ENCODE assay signal across 20 cellular contexts in the genomic region with DNA sequence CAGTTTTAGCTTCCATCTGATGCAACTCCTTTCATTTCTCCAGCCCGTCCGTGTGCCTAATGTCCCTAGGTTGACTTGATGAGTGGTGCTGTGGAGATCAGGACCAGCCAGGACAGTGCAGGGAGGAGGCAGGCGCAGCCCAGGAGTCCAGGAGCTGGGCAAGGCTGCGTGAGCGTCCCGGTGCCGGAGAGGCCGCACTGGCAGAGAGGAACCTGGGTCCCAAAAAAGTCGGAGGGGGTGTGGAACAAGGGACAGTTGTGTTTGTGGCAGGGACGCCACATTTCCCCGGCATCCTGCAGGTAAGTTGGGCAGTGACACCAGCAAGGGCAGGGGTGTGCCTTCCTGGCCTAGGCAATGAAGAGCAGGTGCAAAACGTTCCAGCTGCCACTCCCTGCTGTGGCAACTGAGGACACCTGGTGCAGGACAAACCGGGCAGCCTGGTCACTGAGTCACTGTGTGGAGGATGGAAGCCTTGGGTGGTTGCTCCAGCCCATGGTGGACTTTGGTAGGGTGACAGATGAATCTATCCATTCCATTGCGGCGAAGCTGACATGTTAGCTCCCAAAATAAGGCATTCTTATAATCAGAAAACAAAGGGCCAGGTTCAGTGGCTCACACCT. TPM values are rescaled to one million over a fixed set of nuclear protein-coding genes. Genes with fewer than 3 reads are reported as not detected.
DNase-seq lines count a peak whose midpoint lies in the region; ATAC-seq, FAIRE-seq and TF ChIP-seq lines count a peak whose summit lies in the region.
"Had no signal": no experiment of that assay in that cellular context is flagged by ENCODE, and none has a peak within 500 bp of the region (broad histone marks: within the 10 kb centered on the region; RNA-seq: fewer than 3 reads in every experiment).

No MANE protein-coding gene starts in this region.

- no peaks in the 10 kb centered on the region for H3K9me3 Mint-ChIP-seq in activated CD4-positive, alpha-beta T cell treated with anti-CD3 and anti-CD28 coated beads for 36 hours (ENCODE audit: low read depth)
- H3K9me3 Mint-ChIP-seq: CD4-positive, alpha-beta memory T cell had no signal

- DNase-seq in NCI-H1417 (lab: John Stamatoyannopoulos, UW) (peak in 2 of 3 experiments; percentile 36 to 56), NCI-H1417 treated with DMSO at 0.1 percent for 48 hours (lab: John Stamatoyannopoulos, UW) (no peak), RWPE1 (ENCODE audit: low spot score) (no peak), HepG2 (ENCODE audit: low spot score) (no peak), upper lobe of right lung (no peak), NCI-H2081 (lab: John Stamatoyannopoulos, UW) (no peak), midbrain (lab: John Stamatoyannopoulos, UW) (no peak)
- DNase-seq in activated CD4-positive, alpha-beta T cell treated with anti-CD3 and anti-CD28 coated beads for 36 hours, result no peak
- DNase-seq: 8988T; CD4-positive, alpha-beta memory T cell; DMS79 treated with DMSO at 0.1 percent for 48 hours; GM23248; NCI-H1436 treated with DMSO at 0.1 percent for 48 hours; NCI-H2107; NCI-H226; NCI-H82 had no signal

- no peak overlapping the region for H3K4me2 ChIP-seq in HepG2 (ENCODE audit: low read depth, low read length)

- no peaks in the 10 kb centered on the region for H3K9me3 ChIP-seq in HepG2 (ENCODE audit: low read length)
- no peaks in the 10 kb centered on the region for H3K9me3 ChIP-seq in upper lobe of right lung

- no peaks in the 10 kb centered on the region for H3K4me1 Mint-ChIP-seq in activated CD4-positive, alpha-beta T cell treated with anti-CD3 and anti-CD28 coated beads for 36 hours
- H3K4me1 Mint-ChIP-seq: CD4-positive, alpha-beta memory T cell had no signal

- no peak for TF ChIP-seq POLR2A in HepG2 (IDR thresholded peaks at IDR 0.05; ENCODE audit: insufficient read depth in 1 of 2, low read depth in 2 of 2, low read length in 2 of 2)

- H4K20me1 ChIP-seq in HepG2 (ENCODE audit: insufficient read depth, low read length), result no peaks in the 10 kb centered on the region; the same call in 1 of the 2 replicates

- no peaks in the 10 kb centered on the region for H3K4me1 ChIP-seq in HepG2 (ENCODE audit: insufficient read depth, low read length)
- no peaks in the 10 kb centered on the region for H3K4me1 ChIP-seq in upper lobe of right lung

- no peak overlapping the region for H3K9ac ChIP-seq in HepG2 (ENCODE audit: insufficient read depth, low read depth, low read length)
- H3K9ac ChIP-seq: GM23248 had no signal

- no peak for FAIRE-seq in HepG2 (lab: Jason Lieb, UNC)
- FAIRE-seq: K562, RCC 7860 had no signal

- peak overlapping the region; percentile 22; the same call in 1 of the 2 replicates for H3K27ac ChIP-seq in RWPE1
- no peak overlapping the region for H3K27ac ChIP-seq in HepG2 (ENCODE audit: extremely low read length, insufficient read depth, low read length)
- no peak overlapping the region for H3K27ac ChIP-seq in upper lobe of right lung
- H3K27ac ChIP-seq: GM23248, HL-60 had no signal

- no peak for TF ChIP-seq CTCF in RWPE1 (conservative IDR thresholded peaks at IDR 0.05; ENCODE audit: low read depth)
- TF ChIP-seq CTCF in HepG2 (CRISPR knock-in tag; IDR thresholded peaks at IDR 0.05), result no peak
- TF ChIP-seq CTCF in upper lobe of right lung (IDR thresholded peaks at IDR 0.05), result no peak

- in situ Hi-C loops in HepG2 (cut with HindIII; ENCODE audit: extremely low pct_ligation_motif_present, low pct_unique_long_range_greater_than_20kb), result no loop called here

- 38% methylated on average over 14 of the region's 15 CpGs for WGBS in HepG2 (ENCODE audit: low lambda C conversion rate)

- no peaks in the 10 kb centered on the region for H3K27me3 Mint-ChIP-seq in activated CD4-positive, alpha-beta T cell treated with anti-CD3 and anti-CD28 coated beads for 36 hours
- H3K27me3 Mint-ChIP-seq: CD4-positive, alpha-beta memory T cell had no signal

- intact Hi-C loops in HepG2 (cut with micrococcal nuclease; ENCODE audit: unreplicated experiment) (no loop called here), upper lobe of right lung (cut with DNase I) (no loop called here)
- intact Hi-C loops in activated CD4-positive, alpha-beta T cell treated with anti-CD3 and anti-CD28 coated beads for 36 hours (cut with DNase I, micrococcal nuclease), result no loop called here

- H3K27ac Mint-ChIP-seq in activated CD4-positive, alpha-beta T cell treated with anti-CD3 and anti-CD28 coated beads for 36 hours, result no peak overlapping the region
- H3K27ac Mint-ChIP-seq: CD4-positive, alpha-beta memory T cell had no signal

- no peaks in the 10 kb centered on the region for H3K36me3 ChIP-seq in HepG2 (replicated peaks in 1 of 2; ENCODE audit: control insufficient read depth in 1 of 2, insufficient read depth in 2 of 2, low read length in 2 of 2)
- peaks cover 80% of the 10 kb centered on the region for H3K36me3 ChIP-seq in upper lobe of right lung

- no peak overlapping the region for H2AFZ ChIP-seq in HepG2 (ENCODE audit: low read length)
- H2AFZ ChIP-seq: GM23248 had no signal

- H3K4me3 ChIP-seq in HepG2 (replicated peaks in 1 of 3; ENCODE audit: insufficient read depth in 1 of 3, low read depth in 2 of 3, low read length in 3 of 3) (no peak overlapping the region), upper lobe of right lung (no peak overlapping the region)
- H3K4me3 ChIP-seq: GM23248, K562 had no signal

- no peak for TF ChIP-seq EP300 in HepG2 (IDR thresholded peaks at IDR 0.05; ENCODE audit: low read depth in 2 of 2, low read length in 2 of 2)
- no peak for TF ChIP-seq EP300 in HepG2 (CRISPR knock-in tag; IDR thresholded peaks at IDR 0.05; ENCODE audit: borderline replicate concordance)

- H3K4me3 Mint-ChIP-seq in activated CD4-positive, alpha-beta T cell treated with anti-CD3 and anti-CD28 coated beads for 36 hours, result no peak overlapping the region
- H3K4me3 Mint-ChIP-seq: CD4-positive, alpha-beta memory T cell had no signal

- H3K36me3 Mint-ChIP-seq in activated CD4-positive, alpha-beta T cell treated with anti-CD3 and anti-CD28 coated beads for 36 hours (ENCODE audit: low read depth), result peaks cover 13% of the 10 kb centered on the region

- H3K27me3 ChIP-seq in HepG2 (ENCODE audit: control insufficient read depth in 1 of 2, insufficient read depth in 2 of 2, low read length in 2 of 2) (peaks cover 7 to 76% of the 10 kb centered on the region in 2 experiments), upper lobe of right lung (no peaks in the 10 kb centered on the region)

- no peaks in the 10 kb centered on the region for H3K79me2 ChIP-seq in HepG2 (ENCODE audit: insufficient read depth, low read length)

- no TSS peak for BruUV-seq in HepG2 (replicated peaks; lab: Mats Ljungman, UMichigan)

- no peak for TF ChIP-seq RAD21 in HepG2 (CRISPR knock-in tag; IDR thresholded peaks at IDR 0.05)

- POLR2A ChIA-PET in RWPE1 (lab: Yijun Ruan, JAX; ENCODE audit: low non-redundant PET) (no interaction called here), HepG2 (lab: Yijun Ruan, JAX) (no interaction called here)
- POLR2A ChIA-PET in activated CD4-positive, alpha-beta T cell treated with anti-CD3 and anti-CD28 coated beads for 36 hours (lab: Charles Lee), result no interaction called here

- ATAC-seq in HepG2, result peak; percentile 42
- ATAC-seq in upper lobe of right lung, result peak; percentile 22
- ATAC-seq in activated CD4-positive, alpha-beta T cell treated with anti-CD3 and anti-CD28 coated beads for 36 hours, result no peak
- ATAC-seq: K562, SK-N-SH treated with all-trans-retinoic acid at 6 μM for 48 hours had no signal

- CTCF ChIA-PET in RWPE1 (lab: Yijun Ruan, JAX), result no interaction called here
- CTCF ChIA-PET in HepG2 (lab: Yijun Ruan, JAX; ENCODE audit: low intra/inter-chr PET ratio, low total read pairs), result no interaction called here
- CTCF ChIA-PET in activated CD4-positive, alpha-beta T cell treated with anti-CD3 and anti-CD28 coated beads for 36 hours (lab: Charles Lee), result interaction anchor here (0.6 kb wide), 1 partner anchor 126 kb away, joined by 3 read pairs; no protein-coding TSS in a partner anchor

TF ChIP-seq in HepG2, 621 proteins besides CTCF, POLR2A, EP300 and RAD21:
- TF ChIP-seq, protein P1, sequence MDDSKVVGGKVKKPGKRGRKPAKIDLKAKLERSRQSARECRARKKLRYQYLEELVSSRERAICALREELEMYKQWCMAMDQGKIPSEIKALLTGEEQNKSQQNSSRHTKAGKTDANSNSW (CRISPR knock-in tag; IDR thresholded peaks at IDR 0.05; ENCODE audit: borderline replicate concordance), result no peak
- TF ChIP-seq BRD4 (CRISPR knock-in tag; IDR thresholded peaks at IDR 0.05), result no peak
TF ChIP-seq in HepG2: peak in this region for 0.

RNA-seq across cellular contexts. Expression of a gene that starts 53.2 kb away (rescaled TPM):
- 0.09 TPM in 1 of 2 replicates, not detected in the other for total RNA-seq in HepG2 (2016; rRNA removed; fragmentation: Illumina TruSeq; extraction: Trizol)
- not detected in 2 replicates for total RNA-seq in HepG2 (2016; cell fraction: cytosol; rRNA removed; fragmentation: Illumina TruSeq; extraction: Trizol; ENCODE audit: low read depth)
- 0.09 and 0.15 TPM in 2 replicates for total RNA-seq in HepG2 (2016; cell fraction: insoluble cytoplasmic fraction; rRNA removed; fragmentation: Illumina TruSeq; extraction: Trizol)
- not detected in 2 replicates for total RNA-seq in HepG2 (2016; cell fraction: membrane; rRNA removed; fragmentation: Illumina TruSeq; extraction: Trizol)
- not detected in 2 replicates for total RNA-seq in HepG2 (2016; cell fraction: nucleus; rRNA removed; fragmentation: Illumina TruSeq; extraction: Trizol)
- polyA plus RNA-seq in HepG2 (2011; rRNA removed), result 0.14 and 0.29 TPM in 2 replicates
- polyA plus RNA-seq in HepG2 (2011; cell fraction: cytosol; rRNA removed), result 0.03 and 0.18 TPM in 2 replicates
- 0.09 TPM in 1 of 2 replicates, not detected in the other for polyA plus RNA-seq in HepG2 (2011; cell fraction: nucleus; rRNA removed)
- polyA plus RNA-seq in HepG2 (2012), result 0.19 and 0.84 TPM in 2 replicates
- not detected in 2 replicates for polyA plus RNA-seq in HepG2 (2016; cell fraction: cytosol; fragmentation: Illumina TruSeq; extraction: Trizol; ENCODE audit: low read depth)
- 0.15 and 0.32 TPM in 2 replicates for polyA plus RNA-seq in HepG2 (2016; cell fraction: insoluble cytoplasmic fraction; fragmentation: Illumina TruSeq; extraction: Trizol; ENCODE audit: low read depth)
- polyA plus RNA-seq in HepG2 (2016; cell fraction: membrane; fragmentation: Illumina TruSeq; extraction: Trizol; ENCODE audit: low read depth), result not detected in 2 replicates
- polyA plus RNA-seq in HepG2 (2016; cell fraction: nucleus; fragmentation: Illumina TruSeq; extraction: Trizol; ENCODE audit: insufficient read depth, low read depth), result not detected in 2 replicates
- 0.16 and 0.40 TPM in 2 replicates for polyA minus RNA-seq in HepG2 (2011; rRNA and poly(A)+ RNA removed; ENCODE audit: low replicate concordance)
- polyA minus RNA-seq in HepG2 (2011; cell fraction: cytosol; rRNA and poly(A)+ RNA removed), result 0.26 TPM in 1 of 2 replicates, not detected in the other
- polyA minus RNA-seq in HepG2 (2011; cell fraction: nucleus; rRNA and poly(A)+ RNA removed), result 1.0 and 1.2 TPM in 2 replicates
- total RNA-seq in upper lobe of right lung, result 8.0 TPM
- total RNA-seq in activated CD4-positive, alpha-beta T cell treated with anti-CD3 and anti-CD28 coated beads for 36 hours, result under 1 TPM; 0.30 to 0.41 TPM

Comparison
In these comparisons a context has a peak if more than half of its experiments do, and no peak if none do; other contexts are left out.
1. DNase-seq: peak in NCI-H1417 (2 of 3); none in NCI-H1417 treated with DMSO at 0.1 percent for 48 hours (single experiment), RWPE1 (single experiment), HepG2 (single experiment), upper lobe of right lung (single experiment), NCI-H2081 (0 of 2), midbrain (single experiment) and activated CD4-positive, alpha-beta T cell treated with anti-CD3 and anti-CD28 coated beads for 36 hours (single experiment).